Comparison of ENCODE assay signal across 9 cellular contexts in genomic region chr1:165257969-165258459, GRCh38.
DNase-seq lines count a peak whose midpoint lies in the region; ATAC-seq lines count a peak whose summit lies in the region.
"Had no signal": no experiment of that assay in that cellular context is flagged by ENCODE, and none has a peak within 500 bp of the region (broad histone marks: within the 10 kb centered on the region; RNA-seq: fewer than 3 reads in every experiment).

No MANE protein-coding gene starts in this region.

- intact Hi-C loops in Right ventricle myocardium superior (cut with DNase I): no loop called here

- peaks cover 38% of the 10 kb centered on the region for H3K27me3 Mint-ChIP-seq in activated T-cell treated with anti-CD3 and anti-CD28 coated beads, Interleukin-2, amount 50 U/mL, for 24 hours

- no peaks in the 10 kb centered on the region for H3K36me3 Mint-ChIP-seq in activated T-cell treated with anti-CD3 and anti-CD28 coated beads, Interleukin-2, amount 50 U/mL, for 24 hours (ENCODE audit: low read depth)
- H3K36me3 Mint-ChIP-seq: naive B cell had no signal

- H3K4me3 Mint-ChIP-seq in activated T-cell treated with anti-CD3 and anti-CD28 coated beads, Interleukin-2, amount 50 U/mL, for 24 hours: no peak overlapping the region
- H3K4me3 Mint-ChIP-seq: naive B cell had no signal

- ATAC-seq in GM18517 (IDR thresholded peaks at IDR 0.05; ENCODE audit: unreplicated experiment) (peak; percentile 80), HG03457 (IDR thresholded peaks at IDR 0.05; ENCODE audit: unreplicated experiment) (peak; percentile 74), Right ventricle myocardium superior (ENCODE audit: poor library complexity) (peak; percentile 62), GM18858 (IDR thresholded peaks at IDR 0.05; ENCODE audit: unreplicated experiment) (no peak)

- H3K9me3 Mint-ChIP-seq in activated T-cell treated with anti-CD3 and anti-CD28 coated beads, Interleukin-2, amount 50 U/mL, for 24 hours: no peaks in the 10 kb centered on the region

- DNase-seq in AG20443 (ENCODE audit: low spot score): peak; percentile 70
- DNase-seq in NCI-H510A (lab: John Stamatoyannopoulos, UW): peak; percentile 50
- peak; percentile 33 for DNase-seq in activated T-cell treated with anti-CD3 and anti-CD28 coated beads, Interleukin-2, amount 50 U/mL, for 24 hours
- DNase-seq in Right ventricle myocardium superior: peak; percentile 46
- DNase-seq in retina: peak; percentile 45
- DNase-seq: naive B cell had no signal

- no peaks in the 10 kb centered on the region for H3K4me1 Mint-ChIP-seq in activated T-cell treated with anti-CD3 and anti-CD28 coated beads, Interleukin-2, amount 50 U/mL, for 24 hours (ENCODE audit: low read depth)
- H3K4me1 Mint-ChIP-seq: naive B cell had no signal

- H3K27ac Mint-ChIP-seq in activated T-cell treated with anti-CD3 and anti-CD28 coated beads, Interleukin-2, amount 50 U/mL, for 24 hours: no peak overlapping the region
